ENCODE assay signal across 12 cellular contexts in the genomic region with DNA sequence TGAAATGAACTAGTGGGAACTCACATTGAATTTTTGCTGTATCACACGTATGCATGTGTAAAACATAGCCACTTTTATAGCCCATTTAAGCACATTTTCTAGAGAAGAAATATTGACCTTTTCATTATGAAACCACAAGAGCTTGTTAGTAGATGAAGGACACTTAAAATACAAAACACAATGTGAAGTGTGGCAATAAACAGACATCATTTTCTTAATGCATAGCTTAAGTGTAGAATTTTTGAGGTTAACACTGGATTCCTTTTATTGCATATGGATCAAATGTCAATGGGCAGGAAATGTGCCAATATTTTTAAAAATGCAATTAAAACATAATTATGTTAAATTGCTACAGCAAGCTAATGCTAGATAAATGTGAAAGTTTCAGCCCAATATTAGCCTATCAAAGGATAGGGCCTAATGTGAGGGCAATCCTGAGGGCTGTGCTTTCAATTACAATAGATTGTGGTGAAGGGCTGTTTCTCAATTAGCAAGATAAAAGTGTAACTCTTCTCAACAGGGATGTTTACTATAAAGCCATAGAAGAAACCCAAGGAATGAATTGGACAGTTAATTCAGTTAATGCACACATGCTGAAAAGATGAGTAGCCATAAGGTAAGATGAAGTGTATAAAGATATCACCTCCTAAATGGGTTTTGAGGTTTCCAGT.
"Had no signal": no experiment of that assay in that cellular context is flagged by ENCODE, and none has a peak within 500 bp of the region (broad histone marks: within the 10 kb centered on the region; RNA-seq: fewer than 3 reads in every experiment).

No MANE protein-coding gene starts in this region.

- ATAC-seq: activated naive CD8-positive, alpha-beta T cell treated with anti-CD3 and anti-CD28 coated beads, Interleukin-2, amount 50 U/mL, for 24 hours; heart left ventricle; pancreas had no signal

- H3K27ac ChIP-seq: heart left ventricle, neural progenitor cell, pancreas, tibial artery had no signal

- H3K4me1 ChIP-seq: heart left ventricle, neural progenitor cell, pancreas, tibial artery had no signal

- H2AFZ ChIP-seq: neural progenitor cell had no signal

- H3K4me3 Mint-ChIP-seq: activated B cell treated with CpG ODN at 0.5 μM for 24 hours; activated CD4-positive, alpha-beta T cell treated with anti-CD3 and anti-CD28 coated beads, Interleukin-2, amount 10 ng/mL, durations not matched to agents 24 days and 14 days; activated naive CD8-positive, alpha-beta T cell treated with anti-CD3 and anti-CD28 coated beads, Interleukin-2, amount 50 U/mL, for 24 hours; mesothelial cell of epicardium; neural progenitor cell had no signal

- H3K36me3 Mint-ChIP-seq: neural progenitor cell had no signal

- H3K4me2 ChIP-seq: neural progenitor cell had no signal

- H3K27me3 ChIP-seq: heart left ventricle, neural progenitor cell, pancreas, tibial artery had no signal

- H3K4me1 Mint-ChIP-seq: activated B cell treated with CpG ODN at 0.5 μM for 24 hours; activated CD4-positive, alpha-beta T cell treated with anti-CD3 and anti-CD28 coated beads, Interleukin-2, amount 10 ng/mL, durations not matched to agents 24 days and 14 days; activated naive CD8-positive, alpha-beta T cell treated with anti-CD3 and anti-CD28 coated beads, Interleukin-2, amount 50 U/mL, for 24 hours had no signal

- H3K4me3 ChIP-seq: heart left ventricle, neural progenitor cell, pancreas, tibial artery had no signal

- H3K27ac Mint-ChIP-seq: activated B cell treated with CpG ODN at 0.5 μM for 24 hours; activated CD4-positive, alpha-beta T cell treated with anti-CD3 and anti-CD28 coated beads, Interleukin-2, amount 10 ng/mL, durations not matched to agents 24 days and 14 days; activated naive CD8-positive, alpha-beta T cell treated with anti-CD3 and anti-CD28 coated beads, Interleukin-2, amount 50 U/mL, for 24 hours; mesothelial cell of epicardium; neural progenitor cell had no signal

- DNase-seq: activated B cell treated with CpG ODN at 0.5 μM for 24 hours; activated CD4-positive, alpha-beta T cell treated with anti-CD3 and anti-CD28 coated beads, Interleukin-2, amount 10 ng/mL, durations not matched to agents 24 days and 14 days; activated naive CD4-positive, alpha-beta T cell treated with Interleukin-2 at 50 U/mL for 16 hours; activated naive CD8-positive, alpha-beta T cell treated with anti-CD3 and anti-CD28 coated beads, Interleukin-2, amount 50 U/mL, for 24 hours; heart left ventricle; pancreas; retina; tibial artery had no signal

- H3K9ac ChIP-seq: neural progenitor cell had no signal

- H3K36me3 ChIP-seq: heart left ventricle, neural progenitor cell, pancreas, tibial artery had no signal

- FAIRE-seq: colon, frontal cortex, pancreas had no signal

- H3K27me3 Mint-ChIP-seq: activated B cell treated with CpG ODN at 0.5 μM for 24 hours; activated CD4-positive, alpha-beta T cell treated with anti-CD3 and anti-CD28 coated beads, Interleukin-2, amount 10 ng/mL, durations not matched to agents 24 days and 14 days; activated naive CD8-positive, alpha-beta T cell treated with anti-CD3 and anti-CD28 coated beads, Interleukin-2, amount 50 U/mL, for 24 hours had no signal
